In genomic region chr6:118743744-118744143, GRCh38 we compare ENCODE assay signal across 27 cellular contexts.
DNase-seq lines count a peak whose midpoint lies in the region; ATAC-seq, FAIRE-seq and TF ChIP-seq lines count a peak whose summit lies in the region.
"Had no signal": no experiment of that assay in that cellular context is flagged by ENCODE, and none has a peak within 500 bp of the region (broad histone marks: within the 10 kb centered on the region; RNA-seq: fewer than 3 reads in every experiment).

No MANE protein-coding gene starts in this region.

- FAIRE-seq in astrocyte (lab: Jason Lieb, UNC) = no peak
- FAIRE-seq: H54 had no signal

- H3K9me3 Mint-ChIP-seq in astrocyte (ENCODE audit: unreplicated experiment) = no peaks in the 10 kb centered on the region
- H3K9me3 Mint-ChIP-seq: activated CD4-positive, alpha-beta T cell treated with anti-CD3 and anti-CD28 coated beads, Interleukin-2, amount 10 ng/mL, durations not matched to agents 7 days and 5 days; CD4-positive, alpha-beta memory T cell; immature natural killer cell; nephron progenitor cell; stimulated activated naive CD8-positive, alpha-beta T cell treated with anti-CD3 and anti-CD28 coated beads, Interleukin-15, amount 100 ng/mL, for 72 hours had no signal

- no peaks in the 10 kb centered on the region for H4K20me1 ChIP-seq in GM23248 (ENCODE audit: insufficient read depth)
- H4K20me1 ChIP-seq in astrocyte (ENCODE audit: insufficient read depth, low read length) = no peaks in the 10 kb centered on the region

- H3K9ac ChIP-seq in GM23248 (no peak overlapping the region), astrocyte (ENCODE audit: low read length) (no peak overlapping the region)

- H3K27me3 ChIP-seq in GM23248 (replicated peaks; ENCODE audit: insufficient read depth) (no peaks in the 10 kb centered on the region), astrocyte (ENCODE audit: insufficient read depth, low read length) (no peaks in the 10 kb centered on the region)
- H3K27me3 ChIP-seq: foreskin keratinocyte, tibial artery had no signal

- no peak for ATAC-seq in GM21423 (IDR thresholded peaks at IDR 0.05; ENCODE audit: unreplicated experiment)
- ATAC-seq: activated CD8-positive, alpha-beta memory T cell treated with anti-CD3 and anti-CD28 coated beads, Interleukin-2, amount 10 ng/mL, durations not matched to agents 7 days and 5 days; activated naive CD4-positive, alpha-beta T cell treated with anti-CD3 and anti-CD28 coated beads, Interleukin-2, amount 50 U/mL, for 72 hours; sciatic nerve; stimulated activated naive CD8-positive, alpha-beta T cell treated with anti-CD3 and anti-CD28 coated beads, Interleukin-15, amount 100 ng/mL, for 72 hours had no signal

- H3K4me1 ChIP-seq in GM23248 (ENCODE audit: insufficient read depth) = peaks cover 24% of the 10 kb centered on the region
- peaks cover 25% of the 10 kb centered on the region for H3K4me1 ChIP-seq in astrocyte (ENCODE audit: insufficient read depth, low read length)
- H3K4me1 ChIP-seq: foreskin keratinocyte had no signal

- no peak overlapping the region for H3K4me3 Mint-ChIP-seq in astrocyte (ENCODE audit: unreplicated experiment)
- H3K4me3 Mint-ChIP-seq: activated CD4-positive, alpha-beta T cell treated with anti-CD3 and anti-CD28 coated beads, Interleukin-2, amount 10 ng/mL, durations not matched to agents 7 days and 5 days; activated CD8-positive, alpha-beta memory T cell treated with anti-CD3 and anti-CD28 coated beads, Interleukin-2, amount 10 ng/mL, durations not matched to agents 7 days and 5 days; CD4-positive, alpha-beta memory T cell; immature natural killer cell; nephron progenitor cell; stimulated activated naive CD8-positive, alpha-beta T cell treated with anti-CD3 and anti-CD28 coated beads, Interleukin-15, amount 100 ng/mL, for 72 hours had no signal

- H3K36me3 ChIP-seq in GM23248 (ENCODE audit: low read depth) = no peaks in the 10 kb centered on the region
- H3K36me3 ChIP-seq in astrocyte (ENCODE audit: insufficient read depth, low read length) = no peaks in the 10 kb centered on the region
- H3K36me3 ChIP-seq: tibial artery had no signal

- peaks cover 18% of the 10 kb centered on the region for H3K4me1 Mint-ChIP-seq in astrocyte (ENCODE audit: low read depth, unreplicated experiment)

- H3K4me2 ChIP-seq in GM23248 (ENCODE audit: unreplicated experiment) = peak overlapping the region; percentile 5
- H3K4me2 ChIP-seq in astrocyte (ENCODE audit: low read length) = peak overlapping the region; percentile 66

- H3F3A ChIP-seq in GM23248 (ENCODE audit: insufficient read depth) = peaks cover 25% of the 10 kb centered on the region

- WGBS in GM23248 (ENCODE audit: low coverage in 1 of 2, low lambda C conversion rate in 2 of 2, missing lambda C conversion rate in 2 of 2), 2 experiments = 0 to 5% methylated on average over 1 of the region's 1 CpG

- H3K9me2 ChIP-seq in GM23248 (ENCODE audit: insufficient read depth) = no peaks in the 10 kb centered on the region

- in situ Hi-C loops in GM23248 (cut with MboI) = no loop called here

- no peaks in the 10 kb centered on the region for H3K79me2 ChIP-seq in GM23248 (ENCODE audit: insufficient read depth)
- H3K79me2 ChIP-seq in astrocyte (ENCODE audit: insufficient read depth, low read length) = no peaks in the 10 kb centered on the region

- no peak overlapping the region for H3K27ac Mint-ChIP-seq in astrocyte (ENCODE audit: unreplicated experiment)
- H3K27ac Mint-ChIP-seq: activated CD4-positive, alpha-beta T cell treated with anti-CD3 and anti-CD28 coated beads, Interleukin-2, amount 10 ng/mL, durations not matched to agents 7 days and 5 days; activated CD8-positive, alpha-beta memory T cell treated with anti-CD3 and anti-CD28 coated beads, Interleukin-2, amount 10 ng/mL, durations not matched to agents 7 days and 5 days; activated naive CD4-positive, alpha-beta T cell treated with anti-CD3 and anti-CD28 coated beads, Interleukin-2, amount 50 U/mL, for 72 hours; CD4-positive, alpha-beta memory T cell; immature natural killer cell; stimulated activated naive CD8-positive, alpha-beta T cell treated with anti-CD3 and anti-CD28 coated beads, Interleukin-15, amount 100 ng/mL, for 72 hours had no signal

- H3K4me3 ChIP-seq in GM23248 (no peak overlapping the region), astrocyte (ENCODE audit: insufficient read depth, low read depth, low read length) (no peak overlapping the region)
- H3K4me3 ChIP-seq: tibial artery had no signal

- TF ChIP-seq CTCF in astrocyte (IDR thresholded peaks at IDR 0.05; ENCODE audit: insufficient read depth, low read depth, low read length) = no peak

- no peaks in the 10 kb centered on the region for H3K27me3 Mint-ChIP-seq in astrocyte (ENCODE audit: low read depth, unreplicated experiment)
- H3K27me3 Mint-ChIP-seq: activated CD4-positive, alpha-beta T cell treated with anti-CD3 and anti-CD28 coated beads, Interleukin-2, amount 10 ng/mL, durations not matched to agents 7 days and 5 days; CD4-positive, alpha-beta memory T cell; stimulated activated naive CD8-positive, alpha-beta T cell treated with anti-CD3 and anti-CD28 coated beads, Interleukin-15, amount 100 ng/mL, for 72 hours had no signal

- H2AFZ ChIP-seq in GM23248 (no peak overlapping the region; the same call in 1 of the 2 replicates), astrocyte (ENCODE audit: low read depth, low read length) (no peak overlapping the region)

- peak overlapping the region; percentile 52 for H3K27ac ChIP-seq in GM23248
- H3K27ac ChIP-seq in astrocyte (ENCODE audit: low read depth, low read length) = peak overlapping the region; percentile 33
- H3K27ac ChIP-seq: foreskin keratinocyte, tibial artery had no signal

- H3K36me3 Mint-ChIP-seq in astrocyte (ENCODE audit: low read depth, unreplicated experiment) = no peaks in the 10 kb centered on the region
- H3K36me3 Mint-ChIP-seq: activated CD8-positive, alpha-beta memory T cell treated with anti-CD3 and anti-CD28 coated beads, Interleukin-2, amount 10 ng/mL, durations not matched to agents 7 days and 5 days; activated naive CD4-positive, alpha-beta T cell treated with anti-CD3 and anti-CD28 coated beads, Interleukin-2, amount 50 U/mL, for 72 hours; CD4-positive, alpha-beta memory T cell had no signal

- H3K9me3 ChIP-seq in GM23248 (ENCODE audit: low read depth) = no peaks in the 10 kb centered on the region
- H3K9me3 ChIP-seq in astrocyte (ENCODE audit: insufficient read depth, low read depth, low read length) = no peaks in the 10 kb centered on the region
- H3K9me3 ChIP-seq: tibial artery had no signal

- DNase-seq in AG08396 (ENCODE audit: low spot score) (peak; percentile 30), GM23248 (peak; percentile 55), astrocyte (ENCODE audit: low read depth) (peak; percentile 55), iris pigment epithelial cell (ENCODE audit: low read depth) (peak; percentile 23), Ammon's horn (ENCODE audit: low spot score) (no peak)
- no peak for DNase-seq in activated naive CD4-positive, alpha-beta T cell treated with anti-CD3 and anti-CD28 coated beads, Interleukin-2, amount 50 U/mL, for 16 hours
- DNase-seq: activated CD4-positive, alpha-beta T cell treated with anti-CD3 and anti-CD28 coated beads, Interleukin-2, amount 10 ng/mL, durations not matched to agents 7 days and 5 days; activated CD8-positive, alpha-beta memory T cell treated with anti-CD3 and anti-CD28 coated beads, Interleukin-2, amount 10 ng/mL, durations not matched to agents 7 days and 5 days; aorta; CD4-positive, alpha-beta memory T cell; hippocampal formation; immature natural killer cell; Kasumi-1; NCI-H1048; NCI-H1930; NCI-H226; NCI-H774; nephron progenitor cell; posterior cingulate gyrus; stimulated activated naive CD8-positive, alpha-beta T cell treated with anti-CD3 and anti-CD28 coated beads, Interleukin-15, amount 100 ng/mL, for 72 hours; T-helper 9 cell; tibial artery had no signal

Comparison
In these comparisons a context has a peak if more than half of its experiments do, and no peak if none do; other contexts are left out.
1. DNase-seq: peak in AG08396 (single experiment), GM23248 (single experiment), astrocyte (single experiment) and iris pigment epithelial cell (single experiment); none in activated naive CD4-positive, alpha-beta T cell treated with anti-CD3 and anti-CD28 coated beads, Interleukin-2, amount 50 U/mL, for 16 hours (single experiment) and Ammon's horn (single experiment).